Comparison of ENCODE assay signal across 1 cellular context in the genomic region with DNA sequence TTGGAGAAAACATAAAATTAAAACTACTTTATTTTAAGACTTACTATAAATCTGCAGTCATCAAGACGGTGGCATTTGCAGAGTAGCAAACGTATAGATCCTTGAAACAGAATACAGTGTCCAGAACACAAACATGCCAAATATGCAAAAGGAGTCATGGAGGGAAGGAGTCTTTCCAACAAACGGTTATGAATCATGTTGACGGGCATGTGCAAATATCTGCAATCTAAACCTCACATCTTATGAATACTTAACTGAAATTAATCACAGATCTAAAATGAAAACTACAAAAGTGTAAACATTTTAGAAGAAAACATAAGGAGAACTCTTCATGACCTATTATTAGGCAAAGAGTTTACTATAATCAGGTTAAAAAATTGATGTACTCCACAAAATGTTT.
TF ChIP-seq lines count a peak whose summit lies in the region.

No MANE protein-coding gene starts in this region.

TF ChIP-seq in SK-N-SH treated with all-trans-retinoic acid at 6 μM for 48 hours, 23 proteins besides CTCF, POLR2A, EP300 and RAD21 (continued from another document):
- TF ChIP-seq, protein P1, sequence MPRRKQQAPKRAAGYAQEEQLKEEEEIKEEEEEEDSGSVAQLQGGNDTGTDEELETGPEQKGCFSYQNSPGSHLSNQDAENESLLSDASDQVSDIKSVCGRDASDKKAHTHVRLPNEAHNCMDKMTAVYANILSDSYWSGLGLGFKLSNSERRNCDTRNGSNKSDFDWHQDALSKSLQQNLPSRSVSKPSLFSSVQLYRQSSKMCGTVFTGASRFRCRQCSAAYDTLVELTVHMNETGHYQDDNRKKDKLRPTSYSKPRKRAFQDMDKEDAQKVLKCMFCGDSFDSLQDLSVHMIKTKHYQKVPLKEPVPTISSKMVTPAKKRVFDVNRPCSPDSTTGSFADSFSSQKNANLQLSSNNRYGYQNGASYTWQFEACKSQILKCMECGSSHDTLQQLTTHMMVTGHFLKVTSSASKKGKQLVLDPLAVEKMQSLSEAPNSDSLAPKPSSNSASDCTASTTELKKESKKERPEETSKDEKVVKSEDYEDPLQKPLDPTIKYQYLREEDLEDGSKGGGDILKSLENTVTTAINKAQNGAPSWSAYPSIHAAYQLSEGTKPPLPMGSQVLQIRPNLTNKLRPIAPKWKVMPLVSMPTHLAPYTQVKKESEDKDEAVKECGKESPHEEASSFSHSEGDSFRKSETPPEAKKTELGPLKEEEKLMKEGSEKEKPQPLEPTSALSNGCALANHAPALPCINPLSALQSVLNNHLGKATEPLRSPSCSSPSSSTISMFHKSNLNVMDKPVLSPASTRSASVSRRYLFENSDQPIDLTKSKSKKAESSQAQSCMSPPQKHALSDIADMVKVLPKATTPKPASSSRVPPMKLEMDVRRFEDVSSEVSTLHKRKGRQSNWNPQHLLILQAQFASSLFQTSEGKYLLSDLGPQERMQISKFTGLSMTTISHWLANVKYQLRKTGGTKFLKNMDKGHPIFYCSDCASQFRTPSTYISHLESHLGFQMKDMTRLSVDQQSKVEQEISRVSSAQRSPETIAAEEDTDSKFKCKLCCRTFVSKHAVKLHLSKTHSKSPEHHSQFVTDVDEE (CRISPR knock-in tag; IDR thresholded peaks at IDR 0.05), result no peak
- no peak for TF ChIP-seq RARB (CRISPR knock-in tag; IDR thresholded peaks at IDR 0.05)
- no peak for TF ChIP-seq CREB5 (CRISPR knock-in tag; IDR thresholded peaks at IDR 0.05; ENCODE audit: low read depth)
- no peak for TF ChIP-seq CSDC2 (CRISPR knock-in tag; IDR thresholded peaks at IDR 0.05)
- no peak for TF ChIP-seq BACH2 (CRISPR knock-in tag; IDR thresholded peaks at IDR 0.05; ENCODE audit: borderline replicate concordance)
- TF ChIP-seq, protein P2, sequence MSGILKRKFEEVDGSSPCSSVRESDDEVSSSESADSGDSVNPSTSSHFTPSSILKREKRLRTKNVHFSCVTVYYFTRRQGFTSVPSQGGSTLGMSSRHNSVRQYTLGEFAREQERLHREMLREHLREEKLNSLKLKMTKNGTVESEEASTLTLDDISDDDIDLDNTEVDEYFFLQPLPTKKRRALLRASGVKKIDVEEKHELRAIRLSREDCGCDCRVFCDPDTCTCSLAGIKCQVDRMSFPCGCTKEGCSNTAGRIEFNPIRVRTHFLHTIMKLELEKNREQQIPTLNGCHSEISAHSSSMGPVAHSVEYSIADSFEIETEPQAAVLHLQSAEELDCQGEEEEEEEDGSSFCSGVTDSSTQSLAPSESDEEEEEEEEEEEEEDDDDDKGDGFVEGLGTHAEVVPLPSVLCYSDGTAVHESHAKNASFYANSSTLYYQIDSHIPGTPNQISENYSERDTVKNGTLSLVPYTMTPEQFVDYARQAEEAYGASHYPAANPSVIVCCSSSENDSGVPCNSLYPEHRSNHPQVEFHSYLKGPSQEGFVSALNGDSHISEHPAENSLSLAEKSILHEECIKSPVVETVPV (CRISPR knock-in tag; IDR thresholded peaks at IDR 0.05), result no peak
